In genomic region chr6:26473758-26474438, GRCh38 we compare ENCODE assay signal across 1 cellular context.
TF ChIP-seq lines count a peak whose summit lies in the region.

No MANE protein-coding gene starts in this region.

TF ChIP-seq in K562, 482 proteins besides CTCF, POLR2A, EP300 and RAD21 (continues in another document):
- no peak for TF ChIP-seq CCNT2 (IDR thresholded peaks at IDR 0.05; ENCODE audit: borderline replicate concordance, extremely low read depth, insufficient read length, low read depth, low read length)
- peak; percentile 73 for TF ChIP-seq ZNF592 (IDR thresholded peaks at IDR 0.05)
- 0 out of 2 replicates have a peak, but pooled peaks have one; percentile 53 for TF ChIP-seq NBN (IDR thresholded peaks at IDR 0.05; ENCODE audit: low read depth)
- TF ChIP-seq HMG20B (CRISPR knock-in tag; IDR thresholded peaks at IDR 0.05): no peak
- TF ChIP-seq ETS1 (conservative IDR thresholded peaks at IDR 0.05; ENCODE audit: control insufficient read depth, low read depth, low read length): no peak
- peak; percentile 46; the same call in 1 of the 2 replicates for TF ChIP-seq POLR2G (IDR thresholded peaks at IDR 0.05; ENCODE audit: low read depth, low read length)
- no peak for TF ChIP-seq YBX1 (IDR thresholded peaks at IDR 0.05)
- no peak for TF ChIP-seq RFX1 (IDR thresholded peaks at IDR 0.05)
- TF ChIP-seq FOXA3 (CRISPR knock-in tag; conservative IDR thresholded peaks at IDR 0.05 in 1 of 2, IDR thresholded peaks at IDR 0.05 in 1 of 2): peak in 1 of 2 experiments; percentile 47; a peak in 2 of 4 replicates
- TF ChIP-seq ZNF175 (CRISPR knock-in tag; IDR thresholded peaks at IDR 0.05; ENCODE audit: low read depth): peak; percentile 85; the same call in 1 of the 2 replicates
- no peak for TF ChIP-seq RFX7 (CRISPR knock-in tag; IDR thresholded peaks at IDR 0.05)
- peak; percentile 51; the same call in 1 of the 2 replicates for TF ChIP-seq MBD2 (IDR thresholded peaks at IDR 0.05; ENCODE audit: borderline replicate concordance, low read depth)
- TF ChIP-seq PRPF4 (IDR thresholded peaks at IDR 0.05; ENCODE audit: insufficient read depth, low read depth, low read length, poor library complexity, severe bottlenecking): no peak
- TF ChIP-seq PTTG1 (tag; IDR thresholded peaks at IDR 0.05; ENCODE audit: low read depth): no peak
- no peak for TF ChIP-seq ILK (tag; IDR thresholded peaks at IDR 0.05; ENCODE audit: borderline replicate concordance, low read depth)
- peak; percentile 73 for TF ChIP-seq PKNOX1 (IDR thresholded peaks at IDR 0.05)
- peak; percentile 35; the same call in 1 of the 2 replicates for TF ChIP-seq ATF7 (IDR thresholded peaks at IDR 0.05)
- TF ChIP-seq RAD51 (IDR thresholded peaks at IDR 0.05; ENCODE audit: borderline replicate concordance, low read depth): no peak
- no peak for TF ChIP-seq EWSR1 (IDR thresholded peaks at IDR 0.05; ENCODE audit: borderline replicate concordance, low read depth, partially characterized antibody)
- no peak for TF ChIP-seq U2AF2 (optimal IDR thresholded peaks at IDR 0.05; ENCODE audit: low read depth, low read length)
- no peak for TF ChIP-seq SAFB (IDR thresholded peaks at IDR 0.05; ENCODE audit: borderline replicate concordance, low read depth, low read length)
- no peak for TF ChIP-seq XRCC3 (IDR thresholded peaks at IDR 0.05)
- no peak for TF ChIP-seq NCOR1 (IDR thresholded peaks at IDR 0.05)
- TF ChIP-seq KDM5B (IDR thresholded peaks at IDR 0.05; ENCODE audit: insufficient replicate concordance, low read depth, low read length): peak; percentile 82
- no peak for TF ChIP-seq ZNF384 (IDR thresholded peaks at IDR 0.05; ENCODE audit: low read depth, low read length)
- no peak for TF ChIP-seq SREBF1 (IDR thresholded peaks at IDR 0.05; ENCODE audit: borderline replicate concordance, low read depth, low read length)
- TF ChIP-seq USF2 (CRISPR knock-in tag; IDR thresholded peaks at IDR 0.05): no peak
- peak; percentile 91 for TF ChIP-seq POLR2H (tag; IDR thresholded peaks at IDR 0.05; ENCODE audit: low read depth)
- TF ChIP-seq RBBP5 (IDR thresholded peaks at IDR 0.05; ENCODE audit: borderline replicate concordance, insufficient read depth, low read length, poor library complexity, severe bottlenecking): peak; percentile 4
- no peak for TF ChIP-seq CBFA2T2 (conservative IDR thresholded peaks at IDR 0.05)
- TF ChIP-seq ZNF586 (CRISPR knock-in tag; conservative IDR thresholded peaks at IDR 0.05): no peak
- TF ChIP-seq FUS (optimal IDR thresholded peaks at IDR 0.05; ENCODE audit: low read depth, low read length): no peak
- TF ChIP-seq MTA1 (IDR thresholded peaks at IDR 0.05; ENCODE audit: borderline replicate concordance): no peak
- no peak for TF ChIP-seq ZBTB9 (CRISPR knock-in tag; IDR thresholded peaks at IDR 0.05)
- TF ChIP-seq E2F5 (CRISPR knock-in tag; IDR thresholded peaks at IDR 0.05): no peak
- TF ChIP-seq MEIS2 (IDR thresholded peaks at IDR 0.05; ENCODE audit: partially characterized antibody): peak; percentile 24
- no peak for TF ChIP-seq OTX1 (CRISPR knock-in tag; IDR thresholded peaks at IDR 0.05)
- TF ChIP-seq MYC (IDR thresholded peaks at IDR 0.05; ENCODE audit: low read depth, low read length): peak; percentile 76
- no peak for TF ChIP-seq MYC (CRISPR knock-in tag; IDR thresholded peaks at IDR 0.05; ENCODE audit: borderline replicate concordance, low read depth)
- TF ChIP-seq ZNF124 (CRISPR knock-in tag; IDR thresholded peaks at IDR 0.05): no peak
- no peak for TF ChIP-seq ZKSCAN3 (CRISPR knock-in tag; IDR thresholded peaks at IDR 0.05)
- TF ChIP-seq CREB5 (CRISPR knock-in tag; IDR thresholded peaks at IDR 0.05): no peak
- no peak; the same call in 1 of the 2 replicates for TF ChIP-seq CREB3L1 (IDR thresholded peaks at IDR 0.05; ENCODE audit: borderline replicate concordance, low read depth)
- TF ChIP-seq PML (IDR thresholded peaks at IDR 0.05; ENCODE audit: low read length): peak; percentile 47; the same call in 1 of the 2 replicates
- TF ChIP-seq SRF (CRISPR knock-in tag; IDR thresholded peaks at IDR 0.05): peak; percentile 73 to 94
- no peak for TF ChIP-seq IFI16 (CRISPR knock-in tag; IDR thresholded peaks at IDR 0.05)
- TF ChIP-seq FOXO4 (CRISPR knock-in tag; IDR thresholded peaks at IDR 0.05): no peak
- no peak; the same call in 1 of the 2 replicates for TF ChIP-seq ZNF75A (CRISPR knock-in tag; IDR thresholded peaks at IDR 0.05)
- TF ChIP-seq DMBX1 (CRISPR knock-in tag; IDR thresholded peaks at IDR 0.05; ENCODE audit: borderline replicate concordance): no peak
- no peak for TF ChIP-seq KDM2B (CRISPR knock-in tag; IDR thresholded peaks at IDR 0.05)
- TF ChIP-seq MEF2A (IDR thresholded peaks at IDR 0.05; ENCODE audit: control insufficient read depth, low read depth, low read length): no peak
- TF ChIP-seq CREB1 (IDR thresholded peaks at IDR 0.05): peak; percentile 95
- peak; percentile 96 for TF ChIP-seq CREB1 (CRISPR knock-in tag; IDR thresholded peaks at IDR 0.05)
- peak; percentile 79; the same call in 1 of the 2 replicates for TF ChIP-seq HES1 (IDR thresholded peaks at IDR 0.05; ENCODE audit: low read depth)
- no peak for TF ChIP-seq RBM17 (IDR thresholded peaks at IDR 0.05; ENCODE audit: borderline replicate concordance, low read depth, low read length)
